Comparison of ENCODE assay signal across 10 cellular contexts in genomic region chr5:178778919-178779318, GRCh38.
"Had no signal": no experiment of that assay in that cellular context is flagged by ENCODE, and none has a peak within 500 bp of the region (broad histone marks: within the 10 kb centered on the region; RNA-seq: fewer than 3 reads in every experiment).

No MANE protein-coding gene starts in this region.

- H3K9me3 Mint-ChIP-seq: activated CD8-positive, alpha-beta T cell treated with anti-CD3 and anti-CD28 coated beads for 36 hours; stimulated activated memory B cell treated with anti-CD40 and anti-IgM and Interleukin-4, amounts not matched to agents 10 μg/mL and 1 μg/mL and 100 μg/mL, for 72 hours had no signal

- H3K4me3 Mint-ChIP-seq: activated CD8-positive, alpha-beta T cell treated with anti-CD3 and anti-CD28 coated beads for 36 hours; stimulated activated memory B cell treated with anti-CD40 and anti-IgM and Interleukin-4, amounts not matched to agents 10 μg/mL and 1 μg/mL and 100 μg/mL, for 72 hours had no signal

- H3K36me3 Mint-ChIP-seq: stimulated activated memory B cell treated with anti-CD40 and anti-IgM and Interleukin-4, amounts not matched to agents 10 μg/mL and 1 μg/mL and 100 μg/mL, for 72 hours had no signal

- H3K9ac ChIP-seq: parathyroid adenoma had no signal

- H3K4me1 Mint-ChIP-seq: stimulated activated memory B cell treated with anti-CD40 and anti-IgM and Interleukin-4, amounts not matched to agents 10 μg/mL and 1 μg/mL and 100 μg/mL, for 72 hours had no signal

- H3K36me3 ChIP-seq: right atrium auricular region, upper lobe of left lung had no signal

- H3K4me1 ChIP-seq: foreskin keratinocyte, parathyroid adenoma, right atrium auricular region, upper lobe of left lung had no signal

- H3K27ac Mint-ChIP-seq: activated CD8-positive, alpha-beta T cell treated with anti-CD3 and anti-CD28 coated beads for 36 hours; stimulated activated memory B cell treated with anti-CD40 and anti-IgM and Interleukin-4, amounts not matched to agents 10 μg/mL and 1 μg/mL and 100 μg/mL, for 72 hours had no signal

- H3K27ac ChIP-seq: foreskin keratinocyte, parathyroid adenoma, right atrium auricular region, upper lobe of left lung, VCaP had no signal

- H3K4me3 ChIP-seq: right atrium auricular region, upper lobe of left lung had no signal

- H3K79me2 ChIP-seq: parathyroid adenoma had no signal

- H3K27me3 ChIP-seq: foreskin keratinocyte, right atrium auricular region, upper lobe of left lung had no signal

- DNase-seq: activated CD8-positive, alpha-beta memory T cell treated with anti-CD3 and anti-CD28 coated beads, Interleukin-2, amount 50 U/mL, for 48 hours; activated CD8-positive, alpha-beta T cell treated with anti-CD3 and anti-CD28 coated beads for 36 hours; foreskin keratinocyte; head of caudate nucleus; T-helper 1 cell; upper lobe of left lung had no signal
